ENCODE assay signal across 11 cellular contexts in genomic region chr7:138243430-138243829, GRCh38.
A peak's percentile ranks its signal among the peaks of the same experiment; 100 is the strongest.
DNase-seq lines count a peak whose midpoint lies in the region; ATAC-seq, FAIRE-seq and TF ChIP-seq lines count a peak whose summit lies in the region.
"Had no signal": no experiment of that assay in that cellular context is flagged by ENCODE, and none has a peak within 500 bp of the region (broad histone marks: within the 10 kb centered on the region; RNA-seq: fewer than 3 reads in every experiment).

No MANE protein-coding gene starts in this region.

- H3K36me3 ChIP-seq in bronchial epithelial cell (ENCODE audit: control insufficient read depth, insufficient read depth, low read length) (no peaks in the 10 kb centered on the region), mesendoderm (ENCODE audit: control insufficient read depth, insufficient read depth, low read length) (no peaks in the 10 kb centered on the region)

- no peak overlapping the region for H3K27ac ChIP-seq in mesendoderm (ENCODE audit: low read depth, low read length)
- H3K27ac ChIP-seq in foreskin keratinocyte: no peak overlapping the region
- H3K27ac ChIP-seq: SK-N-MC had no signal

- no peak overlapping the region for H4K8ac ChIP-seq in mesendoderm (ENCODE audit: low read depth, low read length)

- no peak overlapping the region for H3K4me3 ChIP-seq in bronchial epithelial cell (ENCODE audit: low read depth, low read length)
- H3K4me3 ChIP-seq in mesendoderm (ENCODE audit: low read length): no peak overlapping the region
- H3K4me3 ChIP-seq: SK-N-MC had no signal

- CTCF ChIA-PET in GM10248 (lab: Yijun Ruan, JAX): no interaction called here

- H3K79me2 ChIP-seq in mesendoderm (ENCODE audit: control insufficient read depth, insufficient read depth, low read length): no peaks in the 10 kb centered on the region

- no CpG with 5 or more reads among the region's 5 CpGs for WGBS in mesendoderm (ENCODE audit: extremely low coverage, insufficient coverage, low lambda C conversion rate)

- no peak overlapping the region for H2BK5ac ChIP-seq in mesendoderm (ENCODE audit: low read length)

- H3K79me1 ChIP-seq in mesendoderm (ENCODE audit: low read length): no peaks in the 10 kb centered on the region

- no peak overlapping the region for H3K4ac ChIP-seq in mesendoderm (ENCODE audit: low read depth, low read length)

- DNase-seq in ELF-1 (ENCODE audit: low read depth, low spot score): peak; percentile 96
- peak; percentile 41 for DNase-seq in NCI-H2196 treated with DMSO at 0.1 percent for 48 hours (lab: John Stamatoyannopoulos, UW; ENCODE audit: unreplicated experiment)
- peak; percentile 14 for DNase-seq in bronchial epithelial cell (ENCODE audit: low read depth)
- peak; percentile 99 for DNase-seq in mesendoderm
- no peak for DNase-seq in HK-2 (ENCODE audit: unreplicated experiment)
- DNase-seq in GM10248 (ENCODE audit: extremely low spot score): no peak
- no peak for DNase-seq in foreskin keratinocyte
- DNase-seq: cerebellar nuclear complex, hippocampal formation had no signal

- no peak for TF ChIP-seq CTCF in bronchial epithelial cell (IDR thresholded peaks at IDR 0.05; ENCODE audit: insufficient read depth, low read length, severe bottlenecking)
- TF ChIP-seq CTCF in GM10248 (IDR thresholded peaks at IDR 0.05; ENCODE audit: control extremely low read depth, extremely low read depth, low read depth, missing control alignments): no peak
- TF ChIP-seq CTCF in foreskin keratinocyte (conservative IDR thresholded peaks at IDR 0.05): no peak

- H2AK5ac ChIP-seq in mesendoderm (ENCODE audit: low read length): no peak overlapping the region

- ATAC-seq in HG02973 (IDR thresholded peaks at IDR 0.05; ENCODE audit: unreplicated experiment) (no peak), foreskin keratinocyte (no peak)

- H3K23ac ChIP-seq in mesendoderm (ENCODE audit: low read length): no peak overlapping the region

- no peak overlapping the region for H3K9ac ChIP-seq in mesendoderm (ENCODE audit: low read length)

- peaks cover 1% of the 10 kb centered on the region for H3K4me1 ChIP-seq in mesendoderm (ENCODE audit: control insufficient read depth, low read depth, low read length)
- no peaks in the 10 kb centered on the region for H3K4me1 ChIP-seq in foreskin keratinocyte

- H3K27me3 ChIP-seq in bronchial epithelial cell (ENCODE audit: control insufficient read depth, insufficient read depth, low read length): no peaks in the 10 kb centered on the region
- no peaks in the 10 kb centered on the region for H3K27me3 ChIP-seq in mesendoderm (ENCODE audit: insufficient read depth, low read length, poor library complexity)
- H3K27me3 ChIP-seq in foreskin keratinocyte: no peaks in the 10 kb centered on the region

- POLR2A ChIA-PET in GM10248 (lab: Yijun Ruan, JAX): no interaction called here

- H2BK120ac ChIP-seq in mesendoderm (ENCODE audit: low read depth, low read length): no peak overlapping the region

- H3K56ac ChIP-seq in mesendoderm (ENCODE audit: low read length): no peak overlapping the region

- H2BK15ac ChIP-seq in mesendoderm (replicated peaks; ENCODE audit: low read depth): no peak overlapping the region

- no peak for FAIRE-seq in bronchial epithelial cell (lab: Jason Lieb, UNC)

- H4K5ac ChIP-seq in mesendoderm (ENCODE audit: low read length): no peak overlapping the region

- H3K18ac ChIP-seq in mesendoderm (ENCODE audit: low read length): no peak overlapping the region

- no peak overlapping the region for H3K4me2 ChIP-seq in mesendoderm (ENCODE audit: low read length)

Comparison
In these comparisons a context has a peak if more than half of its experiments do, and no peak if none do; other contexts are left out.
1. DNase-seq: peak in ELF-1 (single experiment), NCI-H2196 treated with DMSO at 0.1 percent for 48 hours (single experiment), bronchial epithelial cell (single experiment) and mesendoderm (single experiment); none in HK-2 (single experiment), GM10248 (single experiment) and foreskin keratinocyte (0 of 2).